15 cellular contexts compared by ENCODE assay signal in the genomic region with DNA sequence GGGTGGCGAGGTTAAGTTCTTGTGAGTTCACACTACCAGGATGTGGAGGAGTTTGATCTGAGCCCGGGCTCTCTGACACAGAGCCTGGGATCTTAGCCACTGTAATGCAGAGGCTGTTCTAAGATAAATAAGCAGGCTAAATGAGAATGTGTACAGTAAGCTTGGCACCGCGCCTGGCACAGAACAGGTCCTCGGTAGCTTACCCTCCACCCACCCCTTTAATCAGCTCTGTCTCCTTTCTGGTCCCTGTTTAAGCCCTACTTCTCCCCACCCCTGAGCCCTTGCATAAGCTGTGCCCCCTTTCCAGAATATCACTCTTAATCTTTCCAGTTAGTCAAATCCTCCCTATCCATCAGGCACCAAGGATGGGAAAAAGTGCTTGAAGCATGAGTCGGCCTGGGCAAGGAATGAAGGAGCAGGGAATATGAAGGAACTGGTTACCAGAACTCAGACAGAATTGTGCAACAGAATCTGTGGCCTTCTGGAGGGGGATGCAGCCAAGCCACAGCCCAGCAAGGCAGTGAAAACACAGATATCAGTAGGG. TPM values are rescaled to one million over a fixed set of nuclear protein-coding genes. Genes with fewer than 3 reads are reported as not detected.
DNase-seq lines count a peak whose midpoint lies in the region; ATAC-seq and TF ChIP-seq lines count a peak whose summit lies in the region.
"Had no signal": no experiment of that assay in that cellular context is flagged by ENCODE, and none has a peak within 500 bp of the region (broad histone marks: within the 10 kb centered on the region; RNA-seq: fewer than 3 reads in every experiment).

No MANE protein-coding gene starts in this region.

- H3K4me3 Mint-ChIP-seq in chondrocyte (ENCODE audit: unreplicated experiment) = no peak overlapping the region
- no peak overlapping the region for H3K4me3 Mint-ChIP-seq in natural killer cell treated with Interleukin-12 subunit alpha and Interleukin-12 subunit beta and Interleukin-15 and Interleukin-18, amount 100 ng/mL, for 72 hours
- H3K4me3 Mint-ChIP-seq in activated T-helper 17 cell treated with anti-CD3 and anti-CD28 coated beads, Interleukin-2, amount 50 U/mL, for 72 hours = no peak overlapping the region
- H3K4me3 Mint-ChIP-seq: activated CD4-positive, alpha-beta T cell treated with anti-CD3 and anti-CD28 coated beads, Interleukin-2, amount 10 ng/mL, durations not matched to agents 7 days and 5 days; CD4-positive, CD25-positive, alpha-beta regulatory T cell had no signal

- no peak overlapping the region for H3K27ac ChIP-seq in lung (ENCODE audit: low read depth in 1 of 2, low read length in 1 of 2)
- H3K27ac ChIP-seq: parathyroid adenoma had no signal

- no peak overlapping the region for H3K4me3 ChIP-seq in LNCaP clone FGC (ENCODE audit: low read depth, low read length)
- H3K4me3 ChIP-seq in lung = no peak overlapping the region

- no peaks in the 10 kb centered on the region for H3K27me3 Mint-ChIP-seq in chondrocyte (ENCODE audit: low read depth)
- H3K27me3 Mint-ChIP-seq in natural killer cell treated with Interleukin-12 subunit alpha and Interleukin-12 subunit beta and Interleukin-15 and Interleukin-18, amount 100 ng/mL, for 72 hours = no peaks in the 10 kb centered on the region
- H3K27me3 Mint-ChIP-seq in activated T-helper 17 cell treated with anti-CD3 and anti-CD28 coated beads, Interleukin-2, amount 50 U/mL, for 72 hours = peaks cover 16% of the 10 kb centered on the region

- no peaks in the 10 kb centered on the region for H3K27me3 ChIP-seq in lung (ENCODE audit: control insufficient read depth, insufficient read depth)

- H3K36me3 ChIP-seq in lung (ENCODE audit: control insufficient read depth in 2 of 2, insufficient read depth in 2 of 2, low read length in 2 of 2) = no peaks in the 10 kb centered on the region

- 56 to 68% methylated on average over 6 of the region's 6 CpGs for WGBS in lung, 2 donors

- H3K9me3 ChIP-seq in lung (ENCODE audit: control insufficient read depth in 2 of 2, insufficient read depth in 1 of 2, low read length in 1 of 2) = peaks cover 9 to 11% of the 10 kb centered on the region in 2 donors

- H3K36me3 Mint-ChIP-seq in chondrocyte (ENCODE audit: low read depth) = peaks cover 2% of the 10 kb centered on the region
- peaks cover 25% of the 10 kb centered on the region for H3K36me3 Mint-ChIP-seq in natural killer cell treated with Interleukin-12 subunit alpha and Interleukin-12 subunit beta and Interleukin-15 and Interleukin-18, amount 100 ng/mL, for 72 hours
- no peaks in the 10 kb centered on the region for H3K36me3 Mint-ChIP-seq in activated T-helper 17 cell treated with anti-CD3 and anti-CD28 coated beads, Interleukin-2, amount 50 U/mL, for 72 hours (ENCODE audit: low read depth)
- H3K36me3 Mint-ChIP-seq: CD4-positive, CD25-positive, alpha-beta regulatory T cell had no signal

- peaks cover 32% of the 10 kb centered on the region for H3K4me1 Mint-ChIP-seq in chondrocyte (ENCODE audit: low read depth)
- peaks cover 0 to 7% of the 10 kb centered on the region in 2 donors for H3K4me1 Mint-ChIP-seq in natural killer cell treated with Interleukin-12 subunit alpha and Interleukin-12 subunit beta and Interleukin-15 and Interleukin-18, amount 100 ng/mL, for 72 hours (ENCODE audit: low read depth in 2 of 2)
- H3K4me1 Mint-ChIP-seq in activated T-helper 17 cell treated with anti-CD3 and anti-CD28 coated beads, Interleukin-2, amount 50 U/mL, for 72 hours = no peaks in the 10 kb centered on the region
- H3K4me1 Mint-ChIP-seq: activated CD4-positive, alpha-beta T cell treated with anti-CD3 and anti-CD28 coated beads, Interleukin-2, amount 10 ng/mL, durations not matched to agents 7 days and 5 days; CD4-positive, CD25-positive, alpha-beta regulatory T cell had no signal

- H3K4me1 ChIP-seq in lung (ENCODE audit: control insufficient read depth in 2 of 2, insufficient read depth in 2 of 2, low read length in 2 of 2) = peaks cover 0 to 2% of the 10 kb centered on the region in 2 donors
- H3K4me1 ChIP-seq: parathyroid adenoma had no signal

- DNase-seq in AG20443 (ENCODE audit: low spot score) (peak; percentile 83), LNCaP clone FGC (ENCODE audit: low read depth) (peak; percentile 11), chondrocyte (ENCODE audit: low spot score) (no peak), lung (ENCODE audit: low spot score) (peak; percentile 33), mesenteric fat pad (ENCODE audit: low spot score) (no peak), nucleus accumbens (lab: John Stamatoyannopoulos, UW) (no peak)
- DNase-seq in natural killer cell treated with Interleukin-12 subunit alpha and Interleukin-12 subunit beta and Interleukin-15 and Interleukin-18, amount 100 ng/mL, for 72 hours (ENCODE audit: low spot score) = no peak
- DNase-seq: activated CD4-positive, alpha-beta T cell treated with anti-CD3 and anti-CD28 coated beads, Interleukin-2, amount 10 ng/mL, durations not matched to agents 7 days and 5 days; activated effector memory CD4-positive, alpha-beta T cell treated with anti-CD3 and anti-CD28 coated beads, Interleukin-2, amount 50 U/mL, for 16 hours; CD4-positive, CD25-positive, alpha-beta regulatory T cell; NCI-H1436; stimulated activated CD4-positive, alpha-beta T cell treated with anti-CD3 and anti-CD28 coated beads, Interleukin-4, amount 100 ng/mL, for 4 hours; stimulated activated naive CD8-positive, alpha-beta T cell treated with anti-CD3 and anti-CD28 coated beads, Interleukin-15, Interleukin-2, amounts not matched to agents 100 U/mL and 50 U/mL, for 24 hours had no signal

- TF ChIP-seq CTCF in LNCaP clone FGC (IDR thresholded peaks at IDR 0.05; ENCODE audit: control insufficient read depth, extremely low read depth, insufficient read depth) (no peak), chondrocyte (IDR thresholded peaks at IDR 0.05) (no peak), lung (IDR thresholded peaks at IDR 0.05; ENCODE audit: control extremely low read depth, extremely low read depth) (no peak)

- peak overlapping the region; percentile 86 for H3K27ac Mint-ChIP-seq in chondrocyte (ENCODE audit: unreplicated experiment)
- H3K27ac Mint-ChIP-seq in natural killer cell treated with Interleukin-12 subunit alpha and Interleukin-12 subunit beta and Interleukin-15 and Interleukin-18, amount 100 ng/mL, for 72 hours = no peak overlapping the region
- no peak overlapping the region for H3K27ac Mint-ChIP-seq in activated T-helper 17 cell treated with anti-CD3 and anti-CD28 coated beads, Interleukin-2, amount 50 U/mL, for 72 hours
- H3K27ac Mint-ChIP-seq: activated CD4-positive, alpha-beta T cell treated with anti-CD3 and anti-CD28 coated beads, Interleukin-2, amount 10 ng/mL, durations not matched to agents 7 days and 5 days; CD4-positive, CD25-positive, alpha-beta regulatory T cell had no signal

- peaks cover 15% of the 10 kb centered on the region for H3K9me3 Mint-ChIP-seq in chondrocyte (ENCODE audit: low read depth)
- H3K9me3 Mint-ChIP-seq in natural killer cell treated with Interleukin-12 subunit alpha and Interleukin-12 subunit beta and Interleukin-15 and Interleukin-18, amount 100 ng/mL, for 72 hours = peaks cover 10% of the 10 kb centered on the region
- peaks cover 23% of the 10 kb centered on the region for H3K9me3 Mint-ChIP-seq in activated T-helper 17 cell treated with anti-CD3 and anti-CD28 coated beads, Interleukin-2, amount 50 U/mL, for 72 hours

- ATAC-seq in lung (ENCODE audit: insufficient read depth, low FRiP score) = peak; percentile 54
- no peak for ATAC-seq in natural killer cell treated with Interleukin-12 subunit alpha and Interleukin-12 subunit beta and Interleukin-15 and Interleukin-18, amount 100 ng/mL, for 72 hours
- ATAC-seq in activated T-helper 17 cell treated with anti-CD3 and anti-CD28 coated beads, Interleukin-2, amount 50 U/mL, for 72 hours (replicated peaks) = no peak
- ATAC-seq: stimulated activated naive CD8-positive, alpha-beta T cell treated with anti-CD3 and anti-CD28 coated beads, Interleukin-15, Interleukin-2, amounts not matched to agents 100 U/mL and 50 U/mL, for 24 hours had no signal

RNA-seq across cellular contexts. Expression of a gene that starts 32.8 kb away (rescaled TPM):
- 31.2 to 74.3 TPM (median 32.9 TPM) in 3 replicates for total RNA-seq in chondrocyte
- total RNA-seq in lung = 10 to 100 TPM; 15.4 to 20.5 TPM
- 10 to 100 TPM in 1 of 2 donors, 1 to 10 TPM in 1; 4.4 to 19.6 TPM for polyA plus RNA-seq in lung
- total RNA-seq in mesenteric fat pad = 26.0 TPM
- 1 to 10 TPM in 1 of 2 donors, under 1 TPM in 1; 0.26 to 1.1 TPM for total RNA-seq in natural killer cell treated with Interleukin-12 subunit alpha and Interleukin-12 subunit beta and Interleukin-15 and Interleukin-18, amount 100 ng/mL, for 72 hours
- not detected for total RNA-seq in activated T-helper 17 cell treated with anti-CD3 and anti-CD28 coated beads, Interleukin-2, amount 50 U/mL, for 72 hours
- total RNA-seq: activated CD4-positive, alpha-beta T cell treated with anti-CD3 and anti-CD28 coated beads, Interleukin-2, amount 10 ng/mL, durations not matched to agents 7 days and 5 days had no signal

Comparison
In these comparisons a context has a peak if more than half of its experiments do, and no peak if none do; other contexts are left out.
1. DNase-seq: peak in AG20443 (single experiment), LNCaP clone FGC (single experiment) and lung (single experiment); none in chondrocyte (single experiment), mesenteric fat pad (single experiment), nucleus accumbens (0 of 56) and natural killer cell treated with Interleukin-12 subunit alpha and Interleukin-12 subunit beta and Interleukin-15 and Interleukin-18, amount 100 ng/mL, for 72 hours (single experiment).
2. RNA of a gene that starts 32.8 kb away (total RNA-seq): 31.2 to 74.3 TPM in chondrocyte, 26.0 TPM in mesenteric fat pad (single experiment) and 15.4 to 20.5 TPM in lung; 0.26 to 1.1 TPM in natural killer cell treated with Interleukin-12 subunit alpha and Interleukin-12 subunit beta and Interleukin-15 and Interleukin-18, amount 100 ng/mL, for 72 hours and not detected in activated T-helper 17 cell treated with anti-CD3 and anti-CD28 coated beads, Interleukin-2, amount 50 U/mL, for 72 hours; every median in the first group is over 4 times any median in the second.